10 cellular contexts compared by ENCODE assay signal in genomic region chr3:169227911-169228310, GRCh38.
DNase-seq lines count a peak whose midpoint lies in the region; ATAC-seq and TF ChIP-seq lines count a peak whose summit lies in the region.
"Had no signal": no experiment of that assay in that cellular context is flagged by ENCODE, and none has a peak within 500 bp of the region (broad histone marks: within the 10 kb centered on the region; RNA-seq: fewer than 3 reads in every experiment).

No MANE protein-coding gene starts in this region.

- no peaks in the 10 kb centered on the region for H4K20me1 ChIP-seq in PC-3 (ENCODE audit: low read length)

- no peak for TF ChIP-seq CTCF in nephron (IDR thresholded peaks at IDR 0.05; ENCODE audit: unreplicated experiment in 3 of 3)
- no peak for TF ChIP-seq CTCF in PC-3 (conservative IDR thresholded peaks at IDR 0.05; ENCODE audit: low read depth, low read length)
- no peak for TF ChIP-seq CTCF in nephron progenitor cell (IDR thresholded peaks at IDR 0.05)

- H3K9me3 ChIP-seq in PC-3 (ENCODE audit: low read length) = no peaks in the 10 kb centered on the region

- no peaks in the 10 kb centered on the region for H3K9me2 ChIP-seq in PC-3 (replicated peaks; ENCODE audit: low read length)

- H3F3A ChIP-seq in PC-3 (ENCODE audit: low read length, unreplicated experiment) = no peaks in the 10 kb centered on the region

- CTCF ChIA-PET in PC-3 (lab: Charles Lee) = no interaction called here

- POLR2A ChIA-PET in PC-3 (lab: Charles Lee; ENCODE audit: unreplicated experiment) = no interaction called here

- peaks cover 3% of the 10 kb centered on the region for H3K4me1 ChIP-seq in PC-3 (ENCODE audit: insufficient read depth, low read length)

- DNase-seq in RPMI8226 (peak; percentile 50), PC-3 (no peak), nephron progenitor cell (no peak), hippocampal formation (lab: John Stamatoyannopoulos, UW) (no peak)
- DNase-seq in stimulated activated CD4-positive, alpha-beta T cell treated with anti-CD3 and anti-CD28 coated beads, Interleukin-15, amount 100 ng/mL, for 24 hours = no peak

- no peaks in the 10 kb centered on the region for H3K27me3 ChIP-seq in PC-3 (ENCODE audit: low read length)

- H3K27ac ChIP-seq in PC-3 (ENCODE audit: low read length) = no peak overlapping the region

- intact Hi-C loops in PC-3 (cut with micrococcal nuclease) = no loop called here

- no peaks in the 10 kb centered on the region for H3K36me3 Mint-ChIP-seq in nephron (ENCODE audit: low read depth)
- H3K36me3 Mint-ChIP-seq in nephron progenitor cell (ENCODE audit: low read depth) = no peaks in the 10 kb centered on the region
- H3K36me3 Mint-ChIP-seq: IgD-negative memory B cell had no signal

- H3K4me3 Mint-ChIP-seq in nephron = no peak overlapping the region
- H3K4me3 Mint-ChIP-seq in nephron progenitor cell = no peak overlapping the region
- H3K4me3 Mint-ChIP-seq: IgD-negative memory B cell had no signal

- no peaks in the 10 kb centered on the region for H3K36me3 ChIP-seq in PC-3 (ENCODE audit: low read depth, low read length)

- H3K79me2 ChIP-seq in PC-3 (ENCODE audit: low read length) = no peaks in the 10 kb centered on the region

- BruUV-seq in PC-3 (replicated peaks; lab: Mats Ljungman, UMichigan) = no TSS peak

- H3K27ac Mint-ChIP-seq in nephron (peak overlapping the region in 2 of 3 experiments; percentile 28 to 66), nephron progenitor cell (no peak overlapping the region)
- H3K27ac Mint-ChIP-seq: IgD-negative memory B cell had no signal

- H3K4me2 ChIP-seq in PC-3 (ENCODE audit: low read length) = no peak overlapping the region

- H3K4me1 Mint-ChIP-seq in nephron (peaks cover 13% of the 10 kb centered on the region), nephron progenitor cell (peaks cover 22% of the 10 kb centered on the region)
- H3K4me1 Mint-ChIP-seq: IgD-negative memory B cell had no signal

- H3K27me3 Mint-ChIP-seq in nephron (ENCODE audit: low read depth) = peaks cover 20% of the 10 kb centered on the region
- H3K27me3 Mint-ChIP-seq in nephron progenitor cell (ENCODE audit: low read depth, poor library complexity) = peaks cover 7% of the 10 kb centered on the region

- peak; percentile 97 for ATAC-seq in GM19351 (IDR thresholded peaks at IDR 0.05; ENCODE audit: unreplicated experiment)
- ATAC-seq in HG02970 (IDR thresholded peaks at IDR 0.05; ENCODE audit: low FRiP score, unreplicated experiment) = peak; percentile 77
- ATAC-seq in PC-3 = no peak

- no peak overlapping the region for H3K4me3 ChIP-seq in PC-3 (ENCODE audit: low read length)
- H3K4me3 ChIP-seq: lung had no signal

- no peak overlapping the region for H2AFZ ChIP-seq in PC-3 (ENCODE audit: low read length)

- H3K9me3 Mint-ChIP-seq in nephron (no peaks in the 10 kb centered on the region), nephron progenitor cell (no peaks in the 10 kb centered on the region)
- H3K9me3 Mint-ChIP-seq: IgD-negative memory B cell had no signal

- no peak overlapping the region for H3K9ac ChIP-seq in PC-3 (ENCODE audit: low read length)
